ENCODE assay signal across 15 cellular contexts in genomic region chr4:24104173-24104572, GRCh38.
DNase-seq lines count a peak whose midpoint lies in the region; ATAC-seq and TF ChIP-seq lines count a peak whose summit lies in the region.
"Had no signal": no experiment of that assay in that cellular context is flagged by ENCODE, and none has a peak within 500 bp of the region (broad histone marks: within the 10 kb centered on the region; RNA-seq: fewer than 3 reads in every experiment).

No MANE protein-coding gene starts in this region.

- H3K4me3 ChIP-seq in choroid plexus epithelial cell (ENCODE audit: low read depth, low read length): no peak overlapping the region
- H3K4me3 ChIP-seq: prostate gland had no signal

- no peak for ATAC-seq in HG03439 (IDR thresholded peaks at IDR 0.05; ENCODE audit: unreplicated experiment)
- ATAC-seq in HG02970 (IDR thresholded peaks at IDR 0.05; ENCODE audit: low FRiP score, unreplicated experiment): no peak
- ATAC-seq: activated CD8-positive, alpha-beta T cell treated with anti-CD3 and anti-CD28 coated beads, Interleukin-2, amount 10 ng/mL, durations not matched to agents 7 days and 5 days had no signal

- no peak for TF ChIP-seq CTCF in choroid plexus epithelial cell (conservative IDR thresholded peaks at IDR 0.05; ENCODE audit: low read depth, low read length)

- DNase-seq in NCI-H2029 (lab: John Stamatoyannopoulos, UW) (peak; percentile 78), choroid plexus epithelial cell (ENCODE audit: low read depth) (peak; percentile 59), islet precursor cell (peak; percentile 64), smooth muscle cell of the brain vasculature (ENCODE audit: low read depth, low spot score) (peak; percentile 18)
- no peak for DNase-seq in activated CD4-positive, alpha-beta T cell treated with anti-CD3 and anti-CD28 coated beads for 48 hours
- DNase-seq: activated CD8-positive, alpha-beta T cell treated with anti-CD3 and anti-CD28 coated beads, Interleukin-2, amount 10 ng/mL, durations not matched to agents 7 days and 5 days; activated gamma-delta T cell treated with Interleukin-2 at 50 U/mL for 16 hours; CD4-positive, CD25-positive, alpha-beta regulatory T cell; Kasumi-1; NCI-H1930; SHP77 treated with DMSO at 0.1 percent for 48 hours; stimulated activated naive CD4-positive, alpha-beta T cell treated with Interleukin-2 at 50 U/mL for 16 hours had no signal
